Comparison of ENCODE assay signal across 1 cellular context in genomic region chr11:64687204-64687603, GRCh38.
TF ChIP-seq lines count a peak whose summit lies in the region.

No MANE protein-coding gene starts in this region.

TF ChIP-seq in HepG2, 621 proteins besides CTCF, POLR2A, EP300 and RAD21:
- TF ChIP-seq ZNF17 (CRISPR knock-in tag; IDR thresholded peaks at IDR 0.05) (no peak), HOXA7 (CRISPR knock-in tag; IDR thresholded peaks at IDR 0.05) (no peak), ZNF3 (CRISPR knock-in tag; IDR thresholded peaks at IDR 0.05) (no peak), ZSCAN25 (CRISPR knock-in tag; IDR thresholded peaks at IDR 0.05) (no peak), NR0B2 (CRISPR knock-in tag; IDR thresholded peaks at IDR 0.05) (no peak), ATF2 (CRISPR knock-in tag; IDR thresholded peaks at IDR 0.05) (no peak), TRIM24 (CRISPR knock-in tag; IDR thresholded peaks at IDR 0.05) (no peak), ZNF263 (CRISPR knock-in tag; IDR thresholded peaks at IDR 0.05) (no peak), ZNF446 (CRISPR knock-in tag; IDR thresholded peaks at IDR 0.05) (no peak), RARG (CRISPR knock-in tag; IDR thresholded peaks at IDR 0.05; ENCODE audit: low read depth) (no peak), CAMTA2 (CRISPR knock-in tag; IDR thresholded peaks at IDR 0.05; ENCODE audit: borderline replicate concordance) (no peak), HIVEP1 (CRISPR knock-in tag; IDR thresholded peaks at IDR 0.05) (no peak), POLR2G (IDR thresholded peaks at IDR 0.05; ENCODE audit: low read depth, low read length) (no peak), ZNF451 (CRISPR knock-in tag; IDR thresholded peaks at IDR 0.05) (no peak), TCF12 (IDR thresholded peaks at IDR 0.05) (no peak), TCF12 (CRISPR knock-in tag; IDR thresholded peaks at IDR 0.05) (no peak), TOE1 (CRISPR knock-in tag; IDR thresholded peaks at IDR 0.05) (no peak)
